In genomic region chr6:151071295-151071694, GRCh38 we compare ENCODE assay signal across 13 cellular contexts.
A peak's percentile ranks its signal among the peaks of the same experiment; 100 is the strongest.
DNase-seq lines count a peak whose midpoint lies in the region; ATAC-seq and TF ChIP-seq lines count a peak whose summit lies in the region.
"Had no signal": no experiment of that assay in that cellular context is flagged by ENCODE, and none has a peak within 500 bp of the region (broad histone marks: within the 10 kb centered on the region; RNA-seq: fewer than 3 reads in every experiment).

No MANE protein-coding gene starts in this region.

- peaks cover 0 to 34% of the 10 kb centered on the region in 2 donors for H3K4me1 ChIP-seq in right atrium auricular region

- no peaks in the 10 kb centered on the region for H3K36me3 ChIP-seq in right atrium auricular region

- DNase-seq in GM03348 (ENCODE audit: low spot score) (peak; percentile 63), astrocyte of the cerebellum (ENCODE audit: low read depth) (peak; percentile 47), right atrium auricular region (ENCODE audit: low spot score) (peak; percentile 87), skeletal muscle cell (ENCODE audit: low read depth) (peak; percentile 47)
- no peak for DNase-seq in activated naive CD8-positive, alpha-beta T cell treated with anti-CD3 and anti-CD28 coated beads, Interleukin-2, amount 50 U/mL, for 24 hours
- no peak for DNase-seq in activated naive CD4-positive, alpha-beta T cell (lab: John Stamatoyannopoulos, UW)
- DNase-seq: activated CD4-positive, alpha-beta T cell treated with anti-CD3 and anti-CD28 coated beads for 36 hours; cortex of kidney; DMS153; midbrain had no signal

- no peaks in the 10 kb centered on the region for H3K4me1 Mint-ChIP-seq in activated naive CD8-positive, alpha-beta T cell treated with anti-CD3 and anti-CD28 coated beads, Interleukin-2, amount 50 U/mL, for 24 hours
- H3K4me1 Mint-ChIP-seq: activated CD4-positive, alpha-beta T cell treated with anti-CD3 and anti-CD28 coated beads for 36 hours had no signal

- peaks cover 66% of the 10 kb centered on the region for H3K36me3 Mint-ChIP-seq in activated naive CD8-positive, alpha-beta T cell treated with anti-CD3 and anti-CD28 coated beads, Interleukin-2, amount 50 U/mL, for 24 hours (ENCODE audit: low read depth)

- H3K27ac ChIP-seq in right atrium auricular region = peak overlapping the region; percentile 74 to 80
- H3K27ac ChIP-seq: KMS-11 had no signal

- no peak overlapping the region for H3K27ac Mint-ChIP-seq in activated naive CD8-positive, alpha-beta T cell treated with anti-CD3 and anti-CD28 coated beads, Interleukin-2, amount 50 U/mL, for 24 hours
- H3K27ac Mint-ChIP-seq: activated CD4-positive, alpha-beta T cell treated with anti-CD3 and anti-CD28 coated beads for 36 hours had no signal

- no peak overlapping the region for H3K4me3 ChIP-seq in astrocyte of the cerebellum (ENCODE audit: low read depth, low read length)
- H3K4me3 ChIP-seq in right atrium auricular region = peak overlapping the region; percentile 10 to 31
- no peak overlapping the region for H3K4me3 ChIP-seq in skeletal muscle cell (ENCODE audit: low read depth, low read length)

- in situ Hi-C loops in astrocyte of the cerebellum (cut with HindIII; ENCODE audit: low sequenced_read_pairs) = no loop called here

- ATAC-seq in HG02588 (IDR thresholded peaks at IDR 0.05; ENCODE audit: unreplicated experiment) = no peak
- no peak for ATAC-seq in activated naive CD8-positive, alpha-beta T cell treated with anti-CD3 and anti-CD28 coated beads, Interleukin-2, amount 50 U/mL, for 24 hours
- no peak for ATAC-seq in GM21360 (IDR thresholded peaks at IDR 0.05; ENCODE audit: unreplicated experiment)
- ATAC-seq: activated CD4-positive, alpha-beta T cell treated with anti-CD3 and anti-CD28 coated beads for 36 hours had no signal

- peaks cover 28% of the 10 kb centered on the region for H3K9me3 Mint-ChIP-seq in activated naive CD8-positive, alpha-beta T cell treated with anti-CD3 and anti-CD28 coated beads, Interleukin-2, amount 50 U/mL, for 24 hours

- H3K4me3 Mint-ChIP-seq in activated naive CD8-positive, alpha-beta T cell treated with anti-CD3 and anti-CD28 coated beads, Interleukin-2, amount 50 U/mL, for 24 hours = no peak overlapping the region
- H3K4me3 Mint-ChIP-seq: activated CD4-positive, alpha-beta T cell treated with anti-CD3 and anti-CD28 coated beads for 36 hours had no signal

- H3K27me3 Mint-ChIP-seq in activated naive CD8-positive, alpha-beta T cell treated with anti-CD3 and anti-CD28 coated beads, Interleukin-2, amount 50 U/mL, for 24 hours = no peaks in the 10 kb centered on the region
- H3K27me3 Mint-ChIP-seq: activated CD4-positive, alpha-beta T cell treated with anti-CD3 and anti-CD28 coated beads for 36 hours had no signal

- no peaks in the 10 kb centered on the region for H3K27me3 ChIP-seq in right atrium auricular region

- no peaks in the 10 kb centered on the region for H3K9me3 ChIP-seq in right atrium auricular region

- TF ChIP-seq CTCF in astrocyte of the cerebellum (IDR thresholded peaks at IDR 0.05; ENCODE audit: low read depth, low read length, missing control alignments) (no peak), right atrium auricular region (IDR thresholded peaks at IDR 0.05) (no peak)

Comparison
In these comparisons a context has a peak if more than half of its experiments do, and no peak if none do; other contexts are left out.
1. DNase-seq: peak in GM03348 (single experiment), astrocyte of the cerebellum (single experiment), right atrium auricular region (single experiment) and skeletal muscle cell (single experiment); none in activated naive CD8-positive, alpha-beta T cell treated with anti-CD3 and anti-CD28 coated beads, Interleukin-2, amount 50 U/mL, for 24 hours (single experiment) and activated naive CD4-positive, alpha-beta T cell (0 of 4).
2. H3K4me3 ChIP-seq: peak in right atrium auricular region (2 of 2); none in astrocyte of the cerebellum (single experiment) and skeletal muscle cell (single experiment).